17 cellular contexts compared by ENCODE assay signal in the genomic region with DNA sequence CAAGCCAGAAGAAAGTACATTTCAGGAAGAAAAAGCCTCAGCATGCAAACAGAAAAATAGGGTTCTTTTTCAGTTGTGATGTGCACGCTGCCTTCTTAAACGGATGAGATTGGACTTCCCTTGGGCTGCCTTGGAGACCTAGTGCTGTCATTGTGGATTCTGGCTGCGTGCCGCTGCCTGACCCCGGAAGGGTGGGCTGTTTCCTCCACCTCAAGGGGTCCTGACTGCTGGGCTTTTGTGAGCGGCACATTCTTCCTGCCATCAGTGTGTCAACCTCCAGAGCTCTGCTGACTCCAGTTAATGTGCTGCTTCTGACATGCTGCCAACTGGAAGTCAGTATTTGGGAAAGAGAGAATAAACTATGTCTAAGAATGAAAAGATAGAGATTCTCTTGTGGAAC. TPM values are rescaled to one million over a fixed set of nuclear protein-coding genes. Genes with fewer than 3 reads are reported as not detected.
A peak's percentile ranks its signal among the peaks of the same experiment; 100 is the strongest.
DNase-seq lines count a peak whose midpoint lies in the region; ATAC-seq, FAIRE-seq and TF ChIP-seq lines count a peak whose summit lies in the region.
"Had no signal": no experiment of that assay in that cellular context is flagged by ENCODE, and none has a peak within 500 bp of the region (broad histone marks: within the 10 kb centered on the region; RNA-seq: fewer than 3 reads in every experiment).

No MANE protein-coding gene starts in this region.

- ATAC-seq in T-helper 17 cell: no peak

- intact Hi-C loops in A673 (cut with micrococcal nuclease; ENCODE audit: unreplicated experiment): no loop called here

- peaks cover 22 to 89% (median 27%) of the 10 kb centered on the region in 3 donors for H3K36me3 Mint-ChIP-seq in CD8-positive, alpha-beta memory T cell
- peaks cover 11% of the 10 kb centered on the region for H3K36me3 Mint-ChIP-seq in T-helper 17 cell (ENCODE audit: low read depth)
- peaks cover 67% of the 10 kb centered on the region for H3K36me3 Mint-ChIP-seq in endothelial cell (ENCODE audit: low read depth, unreplicated experiment)

- H3K4me1 Mint-ChIP-seq in CD8-positive, alpha-beta memory T cell: no peaks in the 10 kb centered on the region
- peaks cover 7% of the 10 kb centered on the region for H3K4me1 Mint-ChIP-seq in T-helper 17 cell
- peaks cover 8% of the 10 kb centered on the region for H3K4me1 Mint-ChIP-seq in endothelial cell (ENCODE audit: unreplicated experiment)

- H3K4me3 ChIP-seq in CD8-positive, alpha-beta memory T cell (ENCODE audit: low read length): no peak overlapping the region
- no peak overlapping the region for H3K4me3 ChIP-seq in A673 (ENCODE audit: low read depth, low read length, poor library complexity, severe bottlenecking)

- no peaks in the 10 kb centered on the region for H3K9me3 ChIP-seq in CD8-positive, alpha-beta memory T cell (ENCODE audit: low read length)
- H3K9me3 ChIP-seq in T-helper 17 cell (ENCODE audit: control insufficient read depth, low read length, poor library complexity, severe bottlenecking): no peaks in the 10 kb centered on the region
- H3K9me3 ChIP-seq in A673 (ENCODE audit: low read depth, low read length, poor library complexity, severe bottlenecking): no peaks in the 10 kb centered on the region
- H3K9me3 ChIP-seq: Caco-2 had no signal

- no peaks in the 10 kb centered on the region for H3K27me3 ChIP-seq in CD8-positive, alpha-beta memory T cell (ENCODE audit: insufficient read depth, low read length, poor library complexity, severe bottlenecking)
- H3K27me3 ChIP-seq in A673 (replicated peaks; ENCODE audit: insufficient read depth, low read depth, low read length, poor library complexity): no peaks in the 10 kb centered on the region

- no peaks in the 10 kb centered on the region for H3K9me3 Mint-ChIP-seq in CD8-positive, alpha-beta memory T cell
- H3K9me3 Mint-ChIP-seq in endothelial cell (ENCODE audit: unreplicated experiment): no peaks in the 10 kb centered on the region

- no TSS peak for BruUV-seq in A673 (replicated peaks; lab: Mats Ljungman, UMichigan)

- no peak overlapping the region for H3K4me3 Mint-ChIP-seq in CD8-positive, alpha-beta memory T cell
- H3K4me3 Mint-ChIP-seq in T-helper 17 cell (no peak overlapping the region), endothelial cell (ENCODE audit: unreplicated experiment) (peak overlapping the region; percentile 21)

- POLR2A ChIA-PET in CD8-positive, alpha-beta memory T cell (lab: Charles Lee): no interaction called here
- POLR2A ChIA-PET in A673 (lab: Charles Lee; ENCODE audit: low non-redundant PET): no interaction called here

- H3K27ac ChIP-seq in CD8-positive, alpha-beta memory T cell (ENCODE audit: low read depth, low read length): no peak overlapping the region
- no peak overlapping the region for H3K27ac ChIP-seq in A673 (ENCODE audit: low read depth, low read length, poor library complexity, severe bottlenecking)
- H3K27ac ChIP-seq: C4-2B, KMS-11 had no signal

- no peak for TF ChIP-seq CTCF in endothelial cell (IDR thresholded peaks at IDR 0.05; ENCODE audit: unreplicated experiment)
- no peak for TF ChIP-seq CTCF in A673 (conservative IDR thresholded peaks at IDR 0.05; ENCODE audit: low read depth, low read length)

- H3K36me3 ChIP-seq in CD8-positive, alpha-beta memory T cell (ENCODE audit: insufficient read depth, low read length): peaks cover 72% of the 10 kb centered on the region
- peaks cover 74% of the 10 kb centered on the region for H3K36me3 ChIP-seq in A673 (ENCODE audit: insufficient read depth, low read length, poor library complexity, severe bottlenecking)

- no peak for FAIRE-seq in GM12892 (lab: Jason Lieb, UNC)
- FAIRE-seq: H54 had no signal

- H3K4me1 ChIP-seq in CD8-positive, alpha-beta memory T cell (ENCODE audit: insufficient read depth, low read length): no peaks in the 10 kb centered on the region
- H3K4me1 ChIP-seq in A673 (ENCODE audit: insufficient read depth, low read length, poor library complexity, severe bottlenecking): no peaks in the 10 kb centered on the region
- H3K4me1 ChIP-seq: Caco-2 had no signal

- DNase-seq in AG08396 (ENCODE audit: low spot score) (peak; percentile 10), T-helper 17 cell (no peak), endothelial cell (ENCODE audit: low spot score) (no peak), A673 (ENCODE audit: low spot score) (no peak), GM12892 (ENCODE audit: insufficient read length) (no peak)
- DNase-seq in CD8-positive, alpha-beta memory T cell: no peak
- no peak for DNase-seq in activated CD4-positive, alpha-beta T cell treated with anti-CD3 and anti-CD28 coated beads, Interleukin-2, amount 50 U/mL, for 48 hours
- DNase-seq: Caco-2, MV-4-11, NCI-H1694 treated with DMSO at 0.1 percent for 48 hours, NCI-H2227 treated with DMSO at 0.1 percent for 48 hours, NCI-H510A treated with DMSO at 0.1 percent for 48 hours, NCI-H774, Right ventricle myocardium superior had no signal

- no peak for TF ChIP-seq POLR2A in GM12892 (IDR thresholded peaks at IDR 0.05; ENCODE audit: low read depth, low read length)

- CTCF ChIA-PET in CD8-positive, alpha-beta memory T cell (lab: Charles Lee): no interaction called here
- CTCF ChIA-PET in A673 (lab: Charles Lee): no interaction called here

- peaks cover 0 to 1% of the 10 kb centered on the region in 2 donors for H3K27me3 Mint-ChIP-seq in CD8-positive, alpha-beta memory T cell
- H3K27me3 Mint-ChIP-seq in T-helper 17 cell (no peaks in the 10 kb centered on the region), endothelial cell (ENCODE audit: unreplicated experiment) (peaks cover 24% of the 10 kb centered on the region)

- peak overlapping the region in 6 of 8 donors; percentile 11 to 76 (median 52) for H3K27ac Mint-ChIP-seq in CD8-positive, alpha-beta memory T cell
- H3K27ac Mint-ChIP-seq in T-helper 17 cell (peak overlapping the region; percentile 49), endothelial cell (ENCODE audit: unreplicated experiment) (peak overlapping the region; percentile 12)

RNA-seq across cellular contexts. Expression of gene CCNK, which starts 25.1 kb away (rescaled TPM):
- 100 to 1,000 TPM; 110 to 115 TPM for total RNA-seq in CD8-positive, alpha-beta memory T cell
- 16.4 TPM for polyA plus RNA-seq in CD8-positive, alpha-beta memory T cell
- total RNA-seq in T-helper 17 cell (100 to 1,000 TPM; 138 to 141 TPM), endothelial cell (ENCODE audit: unreplicated experiment) (79.8 TPM), A673 (2021) (88.0 and 88.2 TPM in 2 replicates)
- 43.2 TPM for polyA plus RNA-seq in GM12892 (2012; ENCODE audit: missing spikeins)

RNA-seq across cellular contexts. Expression of gene SETD3, which starts 25.6 kb away (rescaled TPM):
- total RNA-seq in CD8-positive, alpha-beta memory T cell: 10 to 100 TPM; 57.1 to 57.9 TPM
- polyA plus RNA-seq in CD8-positive, alpha-beta memory T cell: 52.1 TPM
- total RNA-seq in T-helper 17 cell: 10 to 100 TPM; 38.2 to 47.6 TPM
- 67.4 TPM for total RNA-seq in endothelial cell (ENCODE audit: unreplicated experiment)
- 46.4 and 48.4 TPM in 2 replicates for total RNA-seq in A673 (2021)
- 31.5 TPM for polyA plus RNA-seq in GM12892 (2012; ENCODE audit: missing spikeins)
